ENCODE assay signal across 26 cellular contexts in the genomic region with DNA sequence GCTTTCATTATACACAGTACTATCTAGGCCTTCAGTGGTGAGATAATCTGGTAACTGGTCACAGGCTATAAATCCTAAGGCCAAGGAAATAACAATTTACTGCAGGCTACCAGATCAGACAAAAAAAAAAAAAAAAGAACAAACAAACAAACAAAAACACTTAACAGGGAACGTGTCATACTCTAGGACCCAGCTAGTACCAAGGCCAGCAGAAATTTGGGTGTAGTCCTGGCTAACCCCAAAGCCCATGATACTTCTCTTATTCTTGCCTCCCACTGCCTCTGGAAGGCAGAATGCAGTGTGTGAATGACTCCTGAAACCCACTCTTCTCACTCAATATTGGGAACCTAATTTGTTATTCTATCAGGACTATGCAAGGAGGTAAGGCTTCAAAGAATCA. TPM values are rescaled to one million over a fixed set of nuclear protein-coding genes. Genes with fewer than 3 reads are reported as not detected.
"Had no signal": no experiment of that assay in that cellular context is flagged by ENCODE, and none has a peak within 500 bp of the region (broad histone marks: within the 10 kb centered on the region; RNA-seq: fewer than 3 reads in every experiment).

No MANE protein-coding gene starts in this region.

- H3K36me3 ChIP-seq: esophagus squamous epithelium, gastrocnemius medialis, tibial artery had no signal

- H3K27ac ChIP-seq: esophagus squamous epithelium, gastrocnemius medialis, tibial artery had no signal

- H3K4me1 Mint-ChIP-seq: activated CD4-positive, alpha-beta T cell treated with anti-CD3 and anti-CD28 coated beads, Interleukin-2, amount 10 ng/mL, durations not matched to agents 7 days and 5 days; activated CD8-positive, alpha-beta memory T cell treated with anti-CD3 and anti-CD28 coated beads, Interleukin-2, amount 10 ng/mL, durations not matched to agents 7 days and 5 days; activated naive CD4-positive, alpha-beta T cell treated with anti-CD3 and anti-CD28 coated beads, Interleukin-2, amount 10 ng/mL, durations not matched to agents 7 days and 5 days; memory B cell had no signal

- H3K36me3 Mint-ChIP-seq: activated CD8-positive, alpha-beta memory T cell treated with anti-CD3 and anti-CD28 coated beads, Interleukin-2, amount 10 ng/mL, durations not matched to agents 7 days and 5 days; activated naive CD4-positive, alpha-beta T cell treated with anti-CD3 and anti-CD28 coated beads, Interleukin-2, amount 10 ng/mL, durations not matched to agents 7 days and 5 days; memory B cell had no signal

- ATAC-seq: activated CD8-positive, alpha-beta memory T cell treated with anti-CD3 and anti-CD28 coated beads, Interleukin-2, amount 10 ng/mL, durations not matched to agents 7 days and 5 days; activated CD8-positive, alpha-beta T cell treated with anti-CD3 and anti-CD28 coated beads for 36 hours; gastrocnemius medialis; mucosa of descending colon had no signal

- H3K27me3 ChIP-seq: esophagus squamous epithelium, gastrocnemius medialis, tibial artery had no signal

- H3K4me3 Mint-ChIP-seq: activated CD4-positive, alpha-beta T cell treated with anti-CD3 and anti-CD28 coated beads, Interleukin-2, amount 10 ng/mL, durations not matched to agents 7 days and 5 days; activated CD8-positive, alpha-beta memory T cell treated with anti-CD3 and anti-CD28 coated beads, Interleukin-2, amount 10 ng/mL, durations not matched to agents 7 days and 5 days; activated CD8-positive, alpha-beta T cell treated with anti-CD3 and anti-CD28 coated beads for 36 hours; activated naive CD4-positive, alpha-beta T cell treated with anti-CD3 and anti-CD28 coated beads, Interleukin-2, amount 10 ng/mL, durations not matched to agents 7 days and 5 days; endodermal cell; memory B cell; stimulated activated naive CD8-positive, alpha-beta T cell treated with anti-CD3 and anti-CD28 coated beads, Interleukin-15, Interleukin-2, amounts not matched to agents 100 ng/mL and 50 ng/mL, for 24 hours had no signal

- FAIRE-seq: bronchial epithelial cell, urothelium cell line had no signal

- DNase-seq: activated CD4-positive, alpha-beta T cell treated with anti-CD3 and anti-CD28 coated beads, Interleukin-2, amount 10 ng/mL, durations not matched to agents 7 days and 5 days; activated CD4-positive, CD25-positive, alpha-beta regulatory T cell treated with anti-CD3 and anti-CD28 coated beads, Interleukin-2, amount 50 U/mL, for 72 hours; activated CD8-positive, alpha-beta memory T cell treated with anti-CD3 and anti-CD28 coated beads, Interleukin-2, amount 10 ng/mL, durations not matched to agents 7 days and 5 days; activated CD8-positive, alpha-beta T cell treated with anti-CD3 and anti-CD28 coated beads for 36 hours; activated effector memory CD4-positive, alpha-beta T cell treated with anti-CD3 and anti-CD28 coated beads, Interleukin-2, amount 50 U/mL, for 16 hours; activated naive CD4-positive, alpha-beta T cell treated with anti-CD3 and anti-CD28 coated beads, Interleukin-2, amount 10 ng/mL, durations not matched to agents 7 days and 5 days; activated T-cell treated with anti-CD3 and anti-CD28 coated beads for 4 hours; amygdala; cerebellar nuclear complex; cortex of kidney; endodermal cell; esophagus squamous epithelium; gastrocnemius medialis; hypothalamus; mucosa of descending colon; retina; stimulated activated CD4-positive, alpha-beta T cell treated with anti-CD3 and anti-CD28 coated beads, Interleukin-12 subunit alpha, Interleukin-12 subunit beta, amount 100 ng/mL, for 4 hours; stimulated activated CD4-positive, alpha-beta T cell treated with anti-CD3 and anti-CD28 coated beads, Interleukin-4, amount 100 ng/mL, for 4 hours; substantia nigra; tibial artery had no signal

- H3K9me3 ChIP-seq: esophagus squamous epithelium, gastrocnemius medialis, mucosa of descending colon, tibial artery had no signal

- H3K27me3 Mint-ChIP-seq: activated CD8-positive, alpha-beta T cell treated with anti-CD3 and anti-CD28 coated beads for 36 hours; progenitor cell of endocrine pancreas; stimulated activated naive CD8-positive, alpha-beta T cell treated with anti-CD3 and anti-CD28 coated beads, Interleukin-15, Interleukin-2, amounts not matched to agents 100 ng/mL and 50 ng/mL, for 24 hours had no signal

- H3K4me1 ChIP-seq: esophagus squamous epithelium, gastrocnemius medialis had no signal

- H3K9me3 Mint-ChIP-seq: activated CD4-positive, alpha-beta T cell treated with anti-CD3 and anti-CD28 coated beads, Interleukin-2, amount 10 ng/mL, durations not matched to agents 7 days and 5 days; activated CD8-positive, alpha-beta T cell treated with anti-CD3 and anti-CD28 coated beads for 36 hours; activated naive CD4-positive, alpha-beta T cell treated with anti-CD3 and anti-CD28 coated beads, Interleukin-2, amount 10 ng/mL, durations not matched to agents 7 days and 5 days; memory B cell; stimulated activated naive CD8-positive, alpha-beta T cell treated with anti-CD3 and anti-CD28 coated beads, Interleukin-15, Interleukin-2, amounts not matched to agents 100 ng/mL and 50 ng/mL, for 24 hours had no signal

- H3K27ac Mint-ChIP-seq: activated CD4-positive, alpha-beta T cell treated with anti-CD3 and anti-CD28 coated beads, Interleukin-2, amount 10 ng/mL, durations not matched to agents 7 days and 5 days; activated CD8-positive, alpha-beta memory T cell treated with anti-CD3 and anti-CD28 coated beads, Interleukin-2, amount 10 ng/mL, durations not matched to agents 7 days and 5 days; activated CD8-positive, alpha-beta T cell treated with anti-CD3 and anti-CD28 coated beads for 36 hours; activated naive CD4-positive, alpha-beta T cell treated with anti-CD3 and anti-CD28 coated beads, Interleukin-2, amount 10 ng/mL, durations not matched to agents 7 days and 5 days; endodermal cell; memory B cell; progenitor cell of endocrine pancreas; stimulated activated naive CD8-positive, alpha-beta T cell treated with anti-CD3 and anti-CD28 coated beads, Interleukin-15, Interleukin-2, amounts not matched to agents 100 ng/mL and 50 ng/mL, for 24 hours had no signal

- H3K4me3 ChIP-seq: esophagus squamous epithelium, gastrocnemius medialis, mucosa of descending colon, tibial artery had no signal

RNA-seq across cellular contexts. Expression of a gene that starts 53.7 kb away (rescaled TPM):
- total RNA-seq: activated CD8-positive, alpha-beta T cell treated with anti-CD3 and anti-CD28 coated beads for 36 hours; T-helper 2 cell treated with Interferon-gamma antibody and Interleukin-4, amounts not matched to agents 100 ng/mL and 5 ng/mL, for 36 hours had no signal
